In the genomic region with DNA sequence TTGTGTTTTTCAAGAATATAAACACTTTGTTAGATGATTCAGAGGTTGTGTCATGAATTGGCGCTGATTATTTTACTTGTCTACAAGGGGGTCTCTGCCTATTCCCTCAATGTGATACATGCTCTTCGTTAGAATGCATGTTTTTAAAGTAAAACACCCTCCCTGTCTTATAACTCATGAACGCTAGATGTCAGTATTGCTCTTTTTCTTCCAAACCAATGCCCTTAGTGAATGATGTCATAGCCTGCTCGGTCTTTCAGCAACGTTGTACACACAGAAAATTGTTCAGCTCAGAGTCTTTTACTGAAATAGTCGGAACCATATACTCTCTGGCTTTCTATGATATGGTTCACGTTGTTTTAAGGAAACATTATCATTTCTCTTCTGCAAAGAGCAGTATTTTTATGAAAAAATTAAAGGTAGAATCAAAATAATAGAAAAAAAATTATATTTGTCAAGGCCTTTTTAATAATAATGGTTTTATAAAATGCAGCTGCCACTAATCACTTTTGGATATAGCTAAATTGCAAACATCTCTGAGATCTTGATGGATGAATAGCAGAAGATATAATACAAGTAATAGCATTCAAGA, we compare ENCODE assay signal across 8 cellular contexts.
DNase-seq lines count a peak whose midpoint lies in the region; ATAC-seq and TF ChIP-seq lines count a peak whose summit lies in the region.

No MANE protein-coding gene starts in this region.

- H3K4me3 ChIP-seq in brain microvascular endothelial cell (ENCODE audit: low read depth, low read length), result no peak overlapping the region
- H3K4me3 ChIP-seq in testis, result no peak overlapping the region

- H3K27ac ChIP-seq in brain microvascular endothelial cell (no peak overlapping the region), testis (no peak overlapping the region)

- peak; percentile 59 for TF ChIP-seq CTCF in brain microvascular endothelial cell (IDR thresholded peaks at IDR 0.05; ENCODE audit: low read depth, low read length, missing control alignments)
- TF ChIP-seq CTCF in testis (IDR thresholded peaks at IDR 0.05), result peak in 2 of 3 experiments; percentile 63 to 67

- WGBS in testis, 2 donors, result 5 to 6% methylated on average over 7 of the region's 7 CpGs

- no peaks in the 10 kb centered on the region for H3K27me3 ChIP-seq in brain microvascular endothelial cell (replicated peaks)
- H3K27me3 ChIP-seq in testis, result no peaks in the 10 kb centered on the region

- in situ Hi-C loops in brain microvascular endothelial cell (cut with HindIII; ENCODE audit: low pct_ligation_motif_present, low sequenced_read_pairs), result loop anchor here (25.0 kb wide), 1 partner anchor 421 kb away; no protein-coding TSS in a partner anchor

- no peaks in the 10 kb centered on the region for H3K36me3 ChIP-seq in brain microvascular endothelial cell (replicated peaks)
- H3K36me3 ChIP-seq in testis (ENCODE audit: low read depth, missing control alignments), result no peaks in the 10 kb centered on the region

- intact Hi-C loops in testis (cut with DNase I; ENCODE audit: low total_unique reads), result no loop called here

- ATAC-seq in activated CD4-positive, CD25-positive, alpha-beta regulatory T cell treated with anti-CD3 and anti-CD28 coated beads, Interleukin-2, amount 50 U/mL, for 24 hours, result peak; percentile 58 to 68
- ATAC-seq in GM21515 (IDR thresholded peaks at IDR 0.05; ENCODE audit: unreplicated experiment), result peak; percentile 99
- peak; percentile 99 for ATAC-seq in HG03571 (IDR thresholded peaks at IDR 0.05; ENCODE audit: unreplicated experiment)

- no peaks in the 10 kb centered on the region for H3K9me3 ChIP-seq in testis

- TF ChIP-seq POLR2A in testis (IDR thresholded peaks at IDR 0.05), result no peak

- H3K4me1 ChIP-seq in testis, result no peaks in the 10 kb centered on the region

- no peak for DNase-seq in activated CD4-positive, CD25-positive, alpha-beta regulatory T cell treated with anti-CD3 and anti-CD28 coated beads, Interleukin-2, amount 50 U/mL, for 72 hours
- DNase-seq in NCI-H69 (lab: John Stamatoyannopoulos, UW) (peak; percentile 82), brain microvascular endothelial cell (peak; percentile 51), inferior parietal cortex (ENCODE audit: extremely low spot score) (peak; percentile 92), testis (peak; percentile 40)
